In genomic region chr22:37674951-37675929, GRCh38 we compare ENCODE assay signal across 1 cellular context.
TF ChIP-seq lines count a peak whose summit lies in the region.

LGALS1 (plus strand) TSS chr22:37675636; CDS start chr22:37675703, 67 bp downstream.

TF ChIP-seq in HEK293, 187 proteins besides CTCF, POLR2A, EP300 and RAD21 (continued from another document and continues in another):
- no peak for TF ChIP-seq ZNF398 (tag by site-specific recombination; IDR thresholded peaks at IDR 0.05)
- no peak for TF ChIP-seq ZNF302 (tag by site-specific recombination; IDR thresholded peaks at IDR 0.05; ENCODE audit: low read depth)
- TF ChIP-seq ZNF426 (tag by site-specific recombination; IDR thresholded peaks at IDR 0.05): no peak
- no peak for TF ChIP-seq ZSCAN18 (tag by site-specific recombination; IDR thresholded peaks at IDR 0.05)
- TF ChIP-seq ZFHX2 (tag by site-specific recombination; conservative IDR thresholded peaks at IDR 0.05): peak; percentile 59
- 0 out of 2 replicates have a peak, but pooled peaks have one; percentile 20 for TF ChIP-seq ZNF394 (tag by site-specific recombination; IDR thresholded peaks at IDR 0.05; ENCODE audit: borderline replicate concordance)
- TF ChIP-seq ZNF280C (tag by site-specific recombination; IDR thresholded peaks at IDR 0.05): no peak
- no peak for TF ChIP-seq ZBTB6 (tag by site-specific recombination; IDR thresholded peaks at IDR 0.05)
- peak; percentile 78 for TF ChIP-seq SP3 (tag by site-specific recombination; IDR thresholded peaks at IDR 0.05)
- TF ChIP-seq ZNF2 (tag by site-specific recombination; IDR thresholded peaks at IDR 0.05): 0 out of 2 replicates have a peak, but pooled peaks have one; percentile 66
- peak; percentile 80 for TF ChIP-seq ZNF341 (tag by site-specific recombination; IDR thresholded peaks at IDR 0.05; ENCODE audit: low read depth)
- TF ChIP-seq TCF7L2 (IDR thresholded peaks at IDR 0.05; ENCODE audit: borderline replicate concordance, low read depth, low read length): no peak
- TF ChIP-seq ZNF513 (tag by site-specific recombination; IDR thresholded peaks at IDR 0.05): peak; percentile 45; the same call in 1 of the 2 replicates
- no peak for TF ChIP-seq ATF2 (tag by site-specific recombination; IDR thresholded peaks at IDR 0.05; ENCODE audit: low read depth)
- TF ChIP-seq PATZ1 (tag by site-specific recombination; IDR thresholded peaks at IDR 0.05): peak; percentile 98
- no peak for TF ChIP-seq ZNF654 (tag by site-specific recombination; IDR thresholded peaks at IDR 0.05; ENCODE audit: low read depth)
- TF ChIP-seq ZNF132 (tag by site-specific recombination; IDR thresholded peaks at IDR 0.05; ENCODE audit: borderline replicate concordance): no peak
- TF ChIP-seq ZBTB48 (tag by site-specific recombination; IDR thresholded peaks at IDR 0.05): peak; percentile 96
- TF ChIP-seq GFI1B (tag by site-specific recombination; IDR thresholded peaks at IDR 0.05): no peak
- TF ChIP-seq AEBP2 (tag by site-specific recombination; IDR thresholded peaks at IDR 0.05; ENCODE audit: borderline replicate concordance): no peak
- TF ChIP-seq SP7 (tag by site-specific recombination; IDR thresholded peaks at IDR 0.05): peak; percentile 76
- no peak for TF ChIP-seq ZNF138 (tag by site-specific recombination; IDR thresholded peaks at IDR 0.05; ENCODE audit: borderline replicate concordance)
- TF ChIP-seq PRDM6 (tag by site-specific recombination; IDR thresholded peaks at IDR 0.05): no peak
- TF ChIP-seq ZNF10 (tag by site-specific recombination; IDR thresholded peaks at IDR 0.05): no peak
- TF ChIP-seq YY2 (tag by site-specific recombination; IDR thresholded peaks at IDR 0.05): no peak
- 0 out of 2 replicates have a peak, but pooled peaks have one; percentile 41 for TF ChIP-seq ZNF580 (tag by site-specific recombination; IDR thresholded peaks at IDR 0.05)
- no peak for TF ChIP-seq ZNF473 (tag by site-specific recombination; IDR thresholded peaks at IDR 0.05)
- peak; percentile 68 for TF ChIP-seq GLIS1 (tag by site-specific recombination; IDR thresholded peaks at IDR 0.05)
- TF ChIP-seq ZNF449 (tag by site-specific recombination; IDR thresholded peaks at IDR 0.05): peak; percentile 91
- TF ChIP-seq ZNF629 (tag by site-specific recombination; IDR thresholded peaks at IDR 0.05): 0 out of 2 replicates have a peak, but pooled peaks have one; percentile 14
- peak; percentile 85 for TF ChIP-seq ZBTB17 (tag by site-specific recombination; IDR thresholded peaks at IDR 0.05)
- TF ChIP-seq ZNF596 (tag by site-specific recombination; IDR thresholded peaks at IDR 0.05): no peak
- TF ChIP-seq ZNF26 (tag by site-specific recombination; IDR thresholded peaks at IDR 0.05): no peak
